In genomic region chr1:4307468-4307845, GRCh38 we compare ENCODE assay signal across 23 cellular contexts.
"Had no signal": no experiment of that assay in that cellular context is flagged by ENCODE, and none has a peak within 500 bp of the region (broad histone marks: within the 10 kb centered on the region; RNA-seq: fewer than 3 reads in every experiment).

No MANE protein-coding gene starts in this region.

- ATAC-seq: lower lobe of right lung; natural killer cell; sciatic nerve; stimulated activated effector memory CD8-positive, alpha-beta T cell treated with anti-CD3 and anti-CD28 coated beads, Interleukin-12 subunit alpha, Interleukin-12 subunit beta, amount 100 ng/mL, for 72 hours; upper lobe of right lung had no signal

- DNase-seq: kidney; lower lobe of right lung; mammary epithelial cell; mesenchymal stem cell; naive B cell; natural killer cell; ovary; small intestine; spleen; stimulated activated CD4-positive, alpha-beta T cell treated with anti-CD3 and anti-CD28 coated beads, Interleukin-4, amount 100 ng/mL, for 24 hours; stimulated activated naive CD4-positive, alpha-beta T cell; trophoblast cell had no signal

- H3K27ac Mint-ChIP-seq: mesothelial cell of epicardium; naive B cell; natural killer cell; progenitor cell of endocrine pancreas; stimulated activated effector memory CD8-positive, alpha-beta T cell treated with anti-CD3 and anti-CD28 coated beads, Interleukin-12 subunit alpha, Interleukin-12 subunit beta, amount 100 ng/mL, for 72 hours; stimulated activated naive CD8-positive, alpha-beta T cell treated with anti-CD3 and anti-CD28 coated beads, Interleukin-15, Interleukin-2, amounts not matched to agents 100 ng/mL and 50 ng/mL, for 24 hours had no signal

- H3K4me3 ChIP-seq: heart right ventricle, hepatocyte, lower lobe of right lung, ovary, spleen, suprapubic skin, thoracic aorta, tibial artery, upper lobe of right lung had no signal

- H3K4me3 Mint-ChIP-seq: mesothelial cell of epicardium; natural killer cell; stimulated activated effector memory CD8-positive, alpha-beta T cell treated with anti-CD3 and anti-CD28 coated beads, Interleukin-12 subunit alpha, Interleukin-12 subunit beta, amount 100 ng/mL, for 72 hours; stimulated activated naive CD8-positive, alpha-beta T cell treated with anti-CD3 and anti-CD28 coated beads, Interleukin-15, Interleukin-2, amounts not matched to agents 100 ng/mL and 50 ng/mL, for 24 hours had no signal

- H3K36me3 Mint-ChIP-seq: mesothelial cell of epicardium; natural killer cell; stimulated activated effector memory CD8-positive, alpha-beta T cell treated with anti-CD3 and anti-CD28 coated beads, Interleukin-12 subunit alpha, Interleukin-12 subunit beta, amount 100 ng/mL, for 72 hours had no signal

- H3K27ac ChIP-seq: heart right ventricle, hepatocyte, lower lobe of right lung, ovary, spleen, suprapubic skin, thoracic aorta, tibial artery, upper lobe of right lung had no signal

- H3K4me1 Mint-ChIP-seq: mesothelial cell of epicardium; natural killer cell; stimulated activated effector memory CD8-positive, alpha-beta T cell treated with anti-CD3 and anti-CD28 coated beads, Interleukin-12 subunit alpha, Interleukin-12 subunit beta, amount 100 ng/mL, for 72 hours had no signal
